1 cellular context compared by ENCODE assay signal in the genomic region with DNA sequence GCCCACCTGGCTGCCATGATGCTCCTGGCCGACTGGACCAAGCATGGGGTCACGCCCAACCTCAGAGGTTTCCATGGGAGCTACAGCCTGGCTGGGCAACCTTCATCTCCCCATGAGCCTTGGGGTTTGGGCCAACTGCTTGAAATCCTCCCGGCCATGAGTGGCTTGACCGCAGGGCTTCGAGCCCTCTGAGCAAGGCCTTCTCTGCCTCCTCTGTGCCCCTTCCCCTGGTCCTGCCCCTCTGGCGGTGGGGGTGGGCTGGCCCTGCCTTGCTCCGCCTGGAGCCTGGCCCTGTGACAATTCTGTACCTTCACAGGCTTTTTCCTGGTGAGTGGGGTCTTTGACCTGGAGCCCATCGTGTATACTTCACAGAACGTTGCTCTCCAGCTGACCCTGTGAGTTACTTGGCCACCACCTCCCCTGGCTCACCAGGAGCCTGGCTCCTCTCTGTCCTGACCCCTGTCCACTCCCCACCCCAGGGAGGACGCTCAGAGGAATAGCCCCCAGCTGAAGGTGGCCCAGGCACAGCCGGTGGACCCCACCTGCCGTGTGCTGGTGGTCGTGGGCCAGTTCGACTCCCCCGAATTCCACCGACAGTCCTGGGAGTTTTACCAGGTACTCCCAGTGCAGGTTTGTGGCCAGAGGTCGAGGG.
TF ChIP-seq lines count a peak whose summit lies in the region.

No MANE protein-coding gene starts in this region.

TF ChIP-seq in HepG2, 621 proteins besides CTCF, POLR2A, EP300 and RAD21:
- TF ChIP-seq SIN3B (IDR thresholded peaks at IDR 0.05; ENCODE audit: low read length) (no peak), AGO2 (optimal IDR thresholded peaks at IDR 0.05; ENCODE audit: low read depth, low read length) (peak; percentile 93), POLR2G (IDR thresholded peaks at IDR 0.05; ENCODE audit: low read depth, low read length) (peak; percentile 0), ZNF253 (CRISPR knock-in tag; IDR thresholded peaks at IDR 0.05; ENCODE audit: borderline replicate concordance) (no peak), CEBPG (CRISPR knock-in tag; IDR thresholded peaks at IDR 0.05) (no peak), TAF15 (IDR thresholded peaks at IDR 0.05; ENCODE audit: low read depth, low read length, poor library complexity, severe bottlenecking) (no peak), ZNF652 (CRISPR knock-in tag; IDR thresholded peaks at IDR 0.05; ENCODE audit: borderline replicate concordance, low read depth) (no peak), EHMT2 (IDR thresholded peaks at IDR 0.05; ENCODE audit: borderline replicate concordance, low read depth, low read length) (no peak), ZBTB3 (CRISPR knock-in tag; IDR thresholded peaks at IDR 0.05; ENCODE audit: borderline replicate concordance, low read depth) (no peak), HOXD1 (CRISPR knock-in tag; IDR thresholded peaks at IDR 0.05) (no peak), MTF1 (CRISPR knock-in tag; IDR thresholded peaks at IDR 0.05) (no peak), GTF3A (CRISPR knock-in tag; conservative IDR thresholded peaks at IDR 0.05) (no peak), SMYD3 (CRISPR knock-in tag; IDR thresholded peaks at IDR 0.05) (no peak), ZNF577 (CRISPR knock-in tag; IDR thresholded peaks at IDR 0.05; ENCODE audit: borderline replicate concordance, low read depth) (no peak), BORCS8-MEF2B (CRISPR knock-in tag; IDR thresholded peaks at IDR 0.05) (peak; percentile 35; the same call in 1 of the 2 replicates), ZNF33B (CRISPR knock-in tag; IDR thresholded peaks at IDR 0.05) (peak; percentile 33; the same call in 1 of the 2 replicates), ZFP37 (CRISPR knock-in tag; IDR thresholded peaks at IDR 0.05; ENCODE audit: borderline replicate concordance) (no peak), PCBP1 (IDR thresholded peaks at IDR 0.05; ENCODE audit: borderline replicate concordance, low read depth, low read length) (0 out of 2 replicates have a peak, but pooled peaks have one; percentile 37), ZNF24 (IDR thresholded peaks at IDR 0.05) (no peak), MAZ (IDR thresholded peaks at IDR 0.05; ENCODE audit: borderline replicate concordance, low read depth, low read length) (no peak), MAZ (CRISPR knock-in tag; IDR thresholded peaks at IDR 0.05; ENCODE audit: low read depth) (no peak), ZNF354B (CRISPR knock-in tag; IDR thresholded peaks at IDR 0.05) (0 out of 2 replicates have a peak, but pooled peaks have one; percentile 53), PHF5A (CRISPR knock-in tag; IDR thresholded peaks at IDR 0.05; ENCODE audit: low read depth, unreplicated experiment) (no peak), NR1H2 (CRISPR knock-in tag; IDR thresholded peaks at IDR 0.05; ENCODE audit: borderline replicate concordance, low read depth) (no peak), ZNF333 (CRISPR knock-in tag; IDR thresholded peaks at IDR 0.05; ENCODE audit: borderline replicate concordance) (no peak), RBM22 (optimal IDR thresholded peaks at IDR 0.05; ENCODE audit: low read length) (peak; percentile 23), SPEN (CRISPR knock-in tag; IDR thresholded peaks at IDR 0.05; ENCODE audit: low read depth) (no peak), ZNF607 (CRISPR knock-in tag; IDR thresholded peaks at IDR 0.05; ENCODE audit: borderline replicate concordance) (no peak), KLF6 (CRISPR knock-in tag; IDR thresholded peaks at IDR 0.05) (no peak), SP2 (CRISPR knock-in tag; IDR thresholded peaks at IDR 0.05) (no peak), ZNF235 (CRISPR knock-in tag; IDR thresholded peaks at IDR 0.05; ENCODE audit: borderline replicate concordance) (no peak), ZZZ3 (CRISPR knock-in tag; IDR thresholded peaks at IDR 0.05; ENCODE audit: borderline replicate concordance) (no peak), HNRNPLL (IDR thresholded peaks at IDR 0.05; ENCODE audit: low read depth, low read length, poor library complexity, severe bottlenecking) (peak; percentile 19), SRSF4 (IDR thresholded peaks at IDR 0.05; ENCODE audit: low read depth, low read length, poor library complexity, severe bottlenecking) (no peak), RBFOX2 (IDR thresholded peaks at IDR 0.05; ENCODE audit: low read depth, low read length) (peak; percentile 64; the same call in 1 of the 2 replicates), PHF21A (CRISPR knock-in tag; IDR thresholded peaks at IDR 0.05) (no peak), NBN (conservative IDR thresholded peaks at IDR 0.05) (no peak), ZMYM2 (CRISPR knock-in tag; IDR thresholded peaks at IDR 0.05) (no peak), ATAD3A (CRISPR knock-in tag; IDR thresholded peaks at IDR 0.05) (no peak), ATF7-NPFF (CRISPR knock-in tag; IDR thresholded peaks at IDR 0.05; ENCODE audit: low read depth) (no peak), ZNF589 (CRISPR knock-in tag; conservative IDR thresholded peaks at IDR 0.05) (no peak), HIVEP1 (CRISPR knock-in tag; IDR thresholded peaks at IDR 0.05) (no peak), AGO1 (IDR thresholded peaks at IDR 0.05; ENCODE audit: low read depth, low read length, poor library complexity, severe bottlenecking) (no peak), ZFP36L2 (CRISPR knock-in tag; IDR thresholded peaks at IDR 0.05) (no peak), FOXM1 (CRISPR knock-in tag; IDR thresholded peaks at IDR 0.05) (no peak), CBX5 (CRISPR knock-in tag; IDR thresholded peaks at IDR 0.05; ENCODE audit: borderline replicate concordance) (no peak), ZNF572 (CRISPR knock-in tag; IDR thresholded peaks at IDR 0.05) (0 out of 2 replicates have a peak, but pooled peaks have one; percentile 28), U2AF2 (IDR thresholded peaks at IDR 0.05; ENCODE audit: low read depth, low read length) (no peak), ETV5 (CRISPR knock-in tag; IDR thresholded peaks at IDR 0.05; ENCODE audit: borderline replicate concordance) (no peak), GATA4 (IDR thresholded peaks at IDR 0.05; ENCODE audit: borderline replicate concordance, low read depth) (no peak), ZNF570 (CRISPR knock-in tag; IDR thresholded peaks at IDR 0.05; ENCODE audit: borderline replicate concordance) (no peak), PCBP2 (optimal IDR thresholded peaks at IDR 0.05; ENCODE audit: low read depth, low read length, poor library complexity, severe bottlenecking) (no peak), KLF11 (CRISPR knock-in tag; IDR thresholded peaks at IDR 0.05) (no peak), RBAK (CRISPR knock-in tag; IDR thresholded peaks at IDR 0.05) (no peak)
- TF ChIP-seq, protein P1, sequence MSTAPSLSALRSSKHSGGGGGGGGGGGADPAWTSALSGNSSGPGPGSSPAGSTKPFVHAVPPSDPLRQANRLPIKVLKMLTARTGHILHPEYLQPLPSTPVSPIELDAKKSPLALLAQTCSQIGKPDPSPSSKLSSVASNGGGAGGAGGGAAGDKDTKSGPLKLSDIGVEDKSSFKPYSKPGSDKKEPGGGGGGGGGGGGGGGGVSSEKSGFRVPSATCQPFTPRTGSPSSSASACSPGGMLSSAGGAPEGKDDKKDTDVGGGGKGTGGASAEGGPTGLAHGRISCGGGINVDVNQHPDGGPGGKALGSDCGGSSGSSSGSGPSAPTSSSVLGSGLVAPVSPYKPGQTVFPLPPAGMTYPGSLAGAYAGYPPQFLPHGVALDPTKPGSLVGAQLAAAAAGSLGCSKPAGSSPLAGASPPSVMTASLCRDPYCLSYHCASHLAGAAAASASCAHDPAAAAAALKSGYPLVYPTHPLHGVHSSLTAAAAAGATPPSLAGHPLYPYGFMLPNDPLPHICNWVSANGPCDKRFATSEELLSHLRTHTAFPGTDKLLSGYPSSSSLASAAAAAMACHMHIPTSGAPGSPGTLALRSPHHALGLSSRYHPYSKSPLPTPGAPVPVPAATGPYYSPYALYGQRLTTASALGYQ (CRISPR knock-in tag; IDR thresholded peaks at IDR 0.05), result no peak
- TF ChIP-seq, protein P2, sequence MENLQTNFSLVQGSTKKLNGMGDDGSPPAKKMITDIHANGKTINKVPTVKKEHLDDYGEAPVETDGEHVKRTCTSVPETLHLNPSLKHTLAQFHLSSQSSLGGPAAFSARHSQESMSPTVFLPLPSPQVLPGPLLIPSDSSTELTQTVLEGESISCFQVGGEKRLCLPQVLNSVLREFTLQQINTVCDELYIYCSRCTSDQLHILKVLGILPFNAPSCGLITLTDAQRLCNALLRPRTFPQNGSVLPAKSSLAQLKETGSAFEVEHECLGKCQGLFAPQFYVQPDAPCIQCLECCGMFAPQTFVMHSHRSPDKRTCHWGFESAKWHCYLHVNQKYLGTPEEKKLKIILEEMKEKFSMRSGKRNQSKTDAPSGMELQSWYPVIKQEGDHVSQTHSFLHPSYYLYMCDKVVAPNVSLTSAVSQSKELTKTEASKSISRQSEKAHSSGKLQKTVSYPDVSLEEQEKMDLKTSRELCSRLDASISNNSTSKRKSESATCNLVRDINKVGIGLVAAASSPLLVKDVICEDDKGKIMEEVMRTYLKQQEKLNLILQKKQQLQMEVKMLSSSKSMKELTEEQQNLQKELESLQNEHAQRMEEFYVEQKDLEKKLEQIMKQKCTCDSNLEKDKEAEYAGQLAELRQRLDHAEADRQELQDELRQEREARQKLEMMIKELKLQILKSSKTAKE (CRISPR knock-in tag; IDR thresholded peaks at IDR 0.05; ENCODE audit: borderline replicate concordance), result no peak
- TF ChIP-seq, protein P3, sequence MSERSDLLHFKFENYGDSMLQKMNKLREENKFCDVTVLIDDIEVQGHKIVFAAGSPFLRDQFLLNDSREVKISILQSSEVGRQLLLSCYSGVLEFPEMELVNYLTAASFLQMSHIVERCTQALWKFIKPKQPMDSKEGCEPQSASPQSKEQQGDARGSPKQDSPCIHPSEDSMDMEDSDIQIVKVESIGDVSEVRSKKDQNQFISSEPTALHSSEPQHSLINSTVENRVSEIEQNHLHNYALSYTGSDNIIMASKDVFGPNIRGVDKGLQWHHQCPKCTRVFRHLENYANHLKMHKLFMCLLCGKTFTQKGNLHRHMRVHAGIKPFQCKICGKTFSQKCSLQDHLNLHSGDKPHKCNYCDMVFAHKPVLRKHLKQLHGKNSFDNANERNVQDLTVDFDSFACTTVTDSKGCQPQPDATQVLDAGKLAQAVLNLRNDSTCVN (CRISPR knock-in tag; IDR thresholded peaks at IDR 0.05; ENCODE audit: borderline replicate concordance), result no peak
- TF ChIP-seq, protein P4, sequence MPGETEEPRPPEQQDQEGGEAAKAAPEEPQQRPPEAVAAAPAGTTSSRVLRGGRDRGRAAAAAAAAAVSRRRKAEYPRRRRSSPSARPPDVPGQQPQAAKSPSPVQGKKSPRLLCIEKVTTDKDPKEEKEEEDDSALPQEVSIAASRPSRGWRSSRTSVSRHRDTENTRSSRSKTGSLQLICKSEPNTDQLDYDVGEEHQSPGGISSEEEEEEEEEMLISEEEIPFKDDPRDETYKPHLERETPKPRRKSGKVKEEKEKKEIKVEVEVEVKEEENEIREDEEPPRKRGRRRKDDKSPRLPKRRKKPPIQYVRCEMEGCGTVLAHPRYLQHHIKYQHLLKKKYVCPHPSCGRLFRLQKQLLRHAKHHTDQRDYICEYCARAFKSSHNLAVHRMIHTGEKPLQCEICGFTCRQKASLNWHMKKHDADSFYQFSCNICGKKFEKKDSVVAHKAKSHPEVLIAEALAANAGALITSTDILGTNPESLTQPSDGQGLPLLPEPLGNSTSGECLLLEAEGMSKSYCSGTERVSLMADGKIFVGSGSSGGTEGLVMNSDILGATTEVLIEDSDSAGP (CRISPR knock-in tag; IDR thresholded peaks at IDR 0.05; ENCODE audit: borderline replicate concordance), result peak; percentile 5; the same call in 1 of the 2 replicates
- TF ChIP-seq, protein P5, sequence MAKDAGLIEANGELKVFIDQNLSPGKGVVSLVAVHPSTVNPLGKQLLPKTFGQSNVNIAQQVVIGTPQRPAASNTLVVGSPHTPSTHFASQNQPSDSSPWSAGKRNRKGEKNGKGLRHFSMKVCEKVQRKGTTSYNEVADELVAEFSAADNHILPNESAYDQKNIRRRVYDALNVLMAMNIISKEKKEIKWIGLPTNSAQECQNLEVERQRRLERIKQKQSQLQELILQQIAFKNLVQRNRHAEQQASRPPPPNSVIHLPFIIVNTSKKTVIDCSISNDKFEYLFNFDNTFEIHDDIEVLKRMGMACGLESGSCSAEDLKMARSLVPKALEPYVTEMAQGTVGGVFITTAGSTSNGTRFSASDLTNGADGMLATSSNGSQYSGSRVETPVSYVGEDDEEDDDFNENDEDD (CRISPR knock-in tag; IDR thresholded peaks at IDR 0.05; ENCODE audit: borderline replicate concordance), result no peak
- TF ChIP-seq, protein P6, sequence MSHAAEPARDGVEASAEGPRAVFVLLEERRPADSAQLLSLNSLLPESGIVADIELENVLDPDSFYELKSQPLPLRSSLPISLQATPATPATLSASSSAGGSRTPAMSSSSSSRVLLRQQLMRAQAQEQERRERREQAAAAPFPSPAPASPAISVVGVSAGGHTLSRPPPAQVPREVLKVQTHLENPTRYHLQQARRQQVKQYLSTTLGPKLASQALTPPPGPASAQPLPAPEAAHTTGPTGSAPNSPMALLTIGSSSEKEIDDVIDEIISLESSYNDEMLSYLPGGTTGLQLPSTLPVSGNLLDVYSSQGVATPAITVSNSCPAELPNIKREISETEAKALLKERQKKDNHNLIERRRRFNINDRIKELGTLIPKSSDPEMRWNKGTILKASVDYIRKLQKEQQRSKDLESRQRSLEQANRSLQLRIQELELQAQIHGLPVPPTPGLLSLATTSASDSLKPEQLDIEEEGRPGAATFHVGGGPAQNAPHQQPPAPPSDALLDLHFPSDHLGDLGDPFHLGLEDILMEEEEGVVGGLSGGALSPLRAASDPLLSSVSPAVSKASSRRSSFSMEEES (CRISPR knock-in tag; IDR thresholded peaks at IDR 0.05), result no peak
- TF ChIP-seq, protein P7, sequence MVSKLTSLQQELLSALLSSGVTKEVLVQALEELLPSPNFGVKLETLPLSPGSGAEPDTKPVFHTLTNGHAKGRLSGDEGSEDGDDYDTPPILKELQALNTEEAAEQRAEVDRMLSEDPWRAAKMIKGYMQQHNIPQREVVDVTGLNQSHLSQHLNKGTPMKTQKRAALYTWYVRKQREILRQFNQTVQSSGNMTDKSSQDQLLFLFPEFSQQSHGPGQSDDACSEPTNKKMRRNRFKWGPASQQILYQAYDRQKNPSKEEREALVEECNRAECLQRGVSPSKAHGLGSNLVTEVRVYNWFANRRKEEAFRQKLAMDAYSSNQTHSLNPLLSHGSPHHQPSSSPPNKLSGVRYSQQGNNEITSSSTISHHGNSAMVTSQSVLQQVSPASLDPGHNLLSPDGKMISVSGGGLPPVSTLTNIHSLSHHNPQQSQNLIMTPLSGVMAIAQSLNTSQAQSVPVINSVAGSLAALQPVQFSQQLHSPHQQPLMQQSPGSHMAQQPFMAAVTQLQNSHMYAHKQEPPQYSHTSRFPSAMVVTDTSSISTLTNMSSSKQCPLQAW (CRISPR knock-in tag; IDR thresholded peaks at IDR 0.05), result no peak
- TF ChIP-seq, protein P8, sequence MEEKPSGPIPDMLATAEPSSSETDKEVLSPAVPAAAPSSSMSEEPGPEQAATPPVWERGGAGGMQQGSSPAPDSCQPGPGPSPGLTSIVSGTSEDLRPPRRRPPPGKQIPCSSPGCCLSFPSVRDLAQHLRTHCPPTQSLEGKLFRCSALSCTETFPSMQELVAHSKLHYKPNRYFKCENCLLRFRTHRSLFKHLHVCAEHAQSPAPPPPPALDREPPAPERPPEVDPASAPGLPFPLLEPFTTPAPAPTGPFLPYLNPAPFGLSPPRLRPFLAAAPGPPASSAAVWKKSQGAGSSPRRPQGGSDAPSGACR (CRISPR knock-in tag; IDR thresholded peaks at IDR 0.05), result no peak
